In genomic region chr3:101995371-101996046, GRCh38 we compare ENCODE assay signal across 1 cellular context.
TF ChIP-seq lines count a peak whose summit lies in the region.

No MANE protein-coding gene starts in this region.

TF ChIP-seq in GM23338, 12 proteins besides CTCF, POLR2A, EP300 and RAD21 (continued from another document):
- TF ChIP-seq ZNF114 (CRISPR knock-in tag; IDR thresholded peaks at IDR 0.05) (no peak), JUNB (IDR thresholded peaks at IDR 0.05; ENCODE audit: unreplicated experiment) (no peak), ETS1 (IDR thresholded peaks at IDR 0.05) (no peak), STAT1 (IDR thresholded peaks at IDR 0.05; ENCODE audit: unreplicated experiment) (no peak), NANOG (IDR thresholded peaks at IDR 0.05; ENCODE audit: borderline replicate concordance) (no peak), ZNF462 (CRISPR knock-in tag; IDR thresholded peaks at IDR 0.05) (no peak)
